Comparison of ENCODE assay signal across 1 cellular context in the genomic region with DNA sequence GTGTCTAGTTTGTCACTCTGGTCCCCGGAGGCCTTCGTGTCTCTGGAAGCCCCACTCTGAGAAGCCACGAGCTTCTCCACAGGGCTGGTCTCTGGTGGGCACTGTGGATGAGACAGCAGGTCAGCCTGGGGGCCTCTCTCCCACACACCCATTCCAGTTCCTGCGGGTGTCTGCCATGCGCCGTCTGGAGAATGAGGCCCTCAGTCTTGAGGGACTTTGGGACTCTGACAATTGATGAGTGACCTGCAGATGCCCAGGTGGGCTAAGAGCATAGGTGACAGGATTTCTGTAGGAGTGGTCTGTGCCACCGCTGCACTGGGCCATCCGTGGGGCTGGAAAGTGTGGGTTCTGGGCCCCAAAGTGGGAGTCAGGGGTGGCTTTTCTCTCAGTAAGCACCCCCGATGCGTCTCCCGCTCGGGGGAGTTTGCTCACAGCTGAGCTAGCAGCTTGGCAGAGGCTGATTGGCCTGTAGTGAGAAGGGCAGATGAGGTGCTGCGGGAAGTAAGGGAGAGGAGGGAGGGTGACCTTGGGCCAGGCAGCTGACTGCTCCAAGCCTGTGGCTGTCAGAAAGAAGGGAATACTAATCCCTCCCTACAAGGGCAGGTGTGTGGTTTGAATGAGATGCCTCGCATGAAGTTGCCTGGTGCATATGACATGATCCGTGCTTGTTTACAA.
TF ChIP-seq lines count a peak whose summit lies in the region.

No MANE protein-coding gene starts in this region.

TF ChIP-seq in K562, 482 proteins besides CTCF, POLR2A, EP300 and RAD21:
- TF ChIP-seq TCF15 (CRISPR knock-in tag; IDR thresholded peaks at IDR 0.05) (no peak), ESRRB (CRISPR knock-in tag; IDR thresholded peaks at IDR 0.05; ENCODE audit: borderline replicate concordance) (no peak), HMGN3 (IDR thresholded peaks at IDR 0.05; ENCODE audit: borderline replicate concordance, extremely low read depth, insufficient read length, low read depth, low read length) (no peak), CTBP1 (IDR thresholded peaks at IDR 0.05; ENCODE audit: borderline replicate concordance) (peak; percentile 13; the same call in 1 of the 2 replicates), ESRRA (IDR thresholded peaks at IDR 0.05; ENCODE audit: borderline replicate concordance, low read depth) (peak; percentile 73), HNRNPK (IDR thresholded peaks at IDR 0.05; ENCODE audit: low read depth, low read length, poor library complexity, severe bottlenecking) (no peak), BHLHE40 (IDR thresholded peaks at IDR 0.05; ENCODE audit: low read length) (no peak), MED1 (CRISPR knock-in tag; IDR thresholded peaks at IDR 0.05; ENCODE audit: borderline replicate concordance) (no peak)
TF ChIP-seq in K562: peak in this region for 2.
